ENCODE assay signal across 7 cellular contexts in genomic region chr1:169115891-169116585, GRCh38. TPM values are rescaled to one million over a fixed set of nuclear protein-coding genes. Genes with fewer than 3 reads are reported as not detected.
A peak's percentile ranks its signal among the peaks of the same experiment; 100 is the strongest.
DNase-seq lines count a peak whose midpoint lies in the region; ATAC-seq and TF ChIP-seq lines count a peak whose summit lies in the region.

No MANE protein-coding gene starts in this region.

- peak; percentile 82 for DNase-seq in left kidney (ENCODE audit: low read depth, low spot score)
- peak; percentile 62 to 70 for DNase-seq in thyroid gland

- intact Hi-C loops in thyroid gland (cut with DNase I) = no loop called here

- no peaks in the 10 kb centered on the region for H3K27me3 ChIP-seq in thyroid gland

- peak in 1 of 2 donors; percentile 7 for TF ChIP-seq POLR2A in thyroid gland (IDR thresholded peaks at IDR 0.05)

- peak; percentile 83 for ATAC-seq in GM18909 (IDR thresholded peaks at IDR 0.05; ENCODE audit: poor library complexity, unreplicated experiment)
- peak; percentile 62 for ATAC-seq in HG03108 (IDR thresholded peaks at IDR 0.05; ENCODE audit: unreplicated experiment)
- ATAC-seq in GM21390 (IDR thresholded peaks at IDR 0.05; ENCODE audit: unreplicated experiment) = no peak
- ATAC-seq in HG02840 (IDR thresholded peaks at IDR 0.05; ENCODE audit: low FRiP score, unreplicated experiment) = no peak

- H3K4me3 ChIP-seq in thyroid gland (replicated peaks in 1 of 3) = no peak overlapping the region

- TF ChIP-seq CTCF in thyroid gland (IDR thresholded peaks at IDR 0.05) = no peak

- H3K4me1 ChIP-seq in thyroid gland = peaks cover 54 to 83% of the 10 kb centered on the region in 2 donors

- no peaks in the 10 kb centered on the region for H3K9me3 ChIP-seq in thyroid gland

- 51 to 52% methylated on average over 8 to 14 of the region's 14 CpGs for WGBS in thyroid gland, 2 donors

- H3K27ac ChIP-seq in angular gyrus (ENCODE audit: low read depth, low read length) (peak overlapping the region; percentile 60), thyroid gland (peak overlapping the region; percentile 34 to 92 (median 68))

- peaks cover 25 to 40% of the 10 kb centered on the region in 2 donors for H3K36me3 ChIP-seq in thyroid gland

RNA-seq across cellular contexts. Expression of gene ATP1B1, which starts 9.5 kb away (rescaled TPM):
- 100 to 1,000 TPM; 310 to 509 (median 429) TPM for total RNA-seq in thyroid gland

Comparison
In these comparisons a context has a peak if more than half of its experiments do, and no peak if none do; other contexts are left out.
1. ATAC-seq: peak in GM18909 (single experiment) and HG03108 (single experiment); none in GM21390 (single experiment) and HG02840 (single experiment).